In genomic region chr12:23950011-23950774, GRCh38 we compare ENCODE assay signal across 1 cellular context.
TF ChIP-seq lines count a peak whose summit lies in the region.

No MANE protein-coding gene starts in this region.

TF ChIP-seq in HepG2, 621 proteins besides CTCF, POLR2A, EP300 and RAD21 (continued from another document and continues in another):
- 0 out of 2 replicates have a peak, but pooled peaks have one; percentile 12 for TF ChIP-seq ZNF281 (CRISPR knock-in tag; IDR thresholded peaks at IDR 0.05; ENCODE audit: borderline replicate concordance)
- 0 out of 2 replicates have a peak, but pooled peaks have one; percentile 13 for TF ChIP-seq ZNF331 (CRISPR knock-in tag; IDR thresholded peaks at IDR 0.05)
- 0 out of 2 replicates have a peak, but pooled peaks have one; percentile 25 for TF ChIP-seq BORCS8-MEF2B (CRISPR knock-in tag; IDR thresholded peaks at IDR 0.05)
- TF ChIP-seq ZNF792 (CRISPR knock-in tag; IDR thresholded peaks at IDR 0.05): no peak
- TF ChIP-seq SIN3A (IDR thresholded peaks at IDR 0.05; ENCODE audit: borderline replicate concordance, low read depth, low read length): 0 out of 2 replicates have a peak, but pooled peaks have one; percentile 22
- TF ChIP-seq ZNF850 (CRISPR knock-in tag; conservative IDR thresholded peaks at IDR 0.05): no peak
- TF ChIP-seq DMAP1 (CRISPR knock-in tag; IDR thresholded peaks at IDR 0.05): peak; percentile 19; the same call in 1 of the 2 replicates
- no peak for TF ChIP-seq ZNF142 (CRISPR knock-in tag; IDR thresholded peaks at IDR 0.05)
- TF ChIP-seq ZSCAN29 (CRISPR knock-in tag; conservative IDR thresholded peaks at IDR 0.05): 0 out of 2 replicates have a peak, but pooled peaks have one; percentile 33
- TF ChIP-seq TBP (CRISPR knock-in tag; IDR thresholded peaks at IDR 0.05): no peak
- TF ChIP-seq ZNF354B (CRISPR knock-in tag; IDR thresholded peaks at IDR 0.05): no peak
- TF ChIP-seq ZNF530 (CRISPR knock-in tag; IDR thresholded peaks at IDR 0.05; ENCODE audit: low read depth): no peak
- no peak; the same call in 1 of the 2 replicates for TF ChIP-seq POLR2AphosphoS5 (IDR thresholded peaks at IDR 0.05; ENCODE audit: low read depth, low read length)
- no peak for TF ChIP-seq TGIF2 (CRISPR knock-in tag; IDR thresholded peaks at IDR 0.05)
- no peak for TF ChIP-seq ZNF546 (CRISPR knock-in tag; conservative IDR thresholded peaks at IDR 0.05)
- no peak for TF ChIP-seq ZNF549 (CRISPR knock-in tag; IDR thresholded peaks at IDR 0.05)
- TF ChIP-seq ZNF512B (CRISPR knock-in tag; IDR thresholded peaks at IDR 0.05; ENCODE audit: borderline replicate concordance): no peak
- TF ChIP-seq TERF1 (CRISPR knock-in tag; IDR thresholded peaks at IDR 0.05): no peak
- no peak for TF ChIP-seq FOSL2 (CRISPR knock-in tag; IDR thresholded peaks at IDR 0.05)
- TF ChIP-seq ZNF343 (CRISPR knock-in tag; IDR thresholded peaks at IDR 0.05): no peak
- peak; percentile 59; the same call in 1 of the 2 replicates for TF ChIP-seq ZNF543 (CRISPR knock-in tag; IDR thresholded peaks at IDR 0.05)
- TF ChIP-seq PRPF4 (IDR thresholded peaks at IDR 0.05; ENCODE audit: low read depth, low read length, poor library complexity, severe bottlenecking): no peak
- TF ChIP-seq HOXA5 (CRISPR knock-in tag; IDR thresholded peaks at IDR 0.05): 0 out of 2 replicates have a peak, but pooled peaks have one; percentile 27
- no peak for TF ChIP-seq SNAPC2 (CRISPR knock-in tag; IDR thresholded peaks at IDR 0.05)
- TF ChIP-seq BCLAF1 (IDR thresholded peaks at IDR 0.05): no peak
- no peak for TF ChIP-seq PBX3 (CRISPR knock-in tag; IDR thresholded peaks at IDR 0.05; ENCODE audit: borderline replicate concordance)
- TF ChIP-seq ZNF784 (CRISPR knock-in tag; IDR thresholded peaks at IDR 0.05; ENCODE audit: borderline replicate concordance): no peak
- no peak for TF ChIP-seq ZNF552 (CRISPR knock-in tag; IDR thresholded peaks at IDR 0.05; ENCODE audit: borderline replicate concordance)
- no peak for TF ChIP-seq ZNF333 (CRISPR knock-in tag; IDR thresholded peaks at IDR 0.05; ENCODE audit: borderline replicate concordance)
- no peak for TF ChIP-seq ZUFSP (CRISPR knock-in tag; IDR thresholded peaks at IDR 0.05; ENCODE audit: borderline replicate concordance)
- no peak for TF ChIP-seq KLF15 (CRISPR knock-in tag; IDR thresholded peaks at IDR 0.05; ENCODE audit: borderline replicate concordance)
- peak; percentile 28; the same call in 1 of the 2 replicates for TF ChIP-seq MEF2D (CRISPR knock-in tag; IDR thresholded peaks at IDR 0.05)
- no peak for TF ChIP-seq SOX6 (IDR thresholded peaks at IDR 0.05)
- TF ChIP-seq SOX6 (CRISPR knock-in tag; IDR thresholded peaks at IDR 0.05): no peak
- no peak for TF ChIP-seq SMARCE1 (IDR thresholded peaks at IDR 0.05; ENCODE audit: borderline replicate concordance)
- TF ChIP-seq NFKBIZ (CRISPR knock-in tag; IDR thresholded peaks at IDR 0.05): no peak
- TF ChIP-seq ZNF558 (CRISPR knock-in tag; IDR thresholded peaks at IDR 0.05; ENCODE audit: borderline replicate concordance): 0 out of 2 replicates have a peak, but pooled peaks have one; percentile 37
- TF ChIP-seq MEIS2 (CRISPR knock-in tag; IDR thresholded peaks at IDR 0.05): peak; percentile 47; the same call in 1 of the 2 replicates
- no peak for TF ChIP-seq SIX1 (CRISPR knock-in tag; IDR thresholded peaks at IDR 0.05; ENCODE audit: borderline replicate concordance)
